ENCODE assay signal across 8 cellular contexts in genomic region chr5:150484964-150485769, GRCh38. TPM values are rescaled to one million over a fixed set of nuclear protein-coding genes. Genes with fewer than 3 reads are reported as not detected.
DNase-seq lines count a peak whose midpoint lies in the region; ATAC-seq and TF ChIP-seq lines count a peak whose summit lies in the region.

No MANE protein-coding gene starts in this region.

- H3K27ac ChIP-seq in A673 (ENCODE audit: low read depth, low read length, poor library complexity, severe bottlenecking) (peak overlapping the region; percentile 88), HUES64 (ENCODE audit: low read depth, low read length) (peak overlapping the region; percentile 97), breast epithelium (peak overlapping the region; percentile 98)

- ATAC-seq in mucosa of descending colon = no peak

- CTCF ChIA-PET in A673 (lab: Charles Lee) = no interaction called here

- H3K4me3 ChIP-seq in A673 (ENCODE audit: low read depth, low read length, poor library complexity, severe bottlenecking) (peak overlapping the region; percentile 73), HUES64 (ENCODE audit: low read length) (peak overlapping the region; percentile 84), breast epithelium (peak overlapping the region; percentile 85 to 97 (median 95)), mucosa of descending colon (peak overlapping the region; percentile 93)

- BruUV-seq in A673 (replicated peaks; lab: Mats Ljungman, UMichigan) = no TSS peak

- no peak for TF ChIP-seq POLR2A in breast epithelium (IDR thresholded peaks at IDR 0.05)

- no peak for TF ChIP-seq CTCF in A673 (conservative IDR thresholded peaks at IDR 0.05; ENCODE audit: low read depth, low read length)
- no peak for TF ChIP-seq CTCF in breast epithelium (IDR thresholded peaks at IDR 0.05)
- TF ChIP-seq CTCF in mucosa of descending colon (IDR thresholded peaks at IDR 0.05) = no peak

- WGBS in HUES64 = 9% methylated on average over 33 of the region's 33 CpGs

- POLR2A ChIA-PET in A673 (lab: Charles Lee; ENCODE audit: low non-redundant PET) = no interaction called here

- H3K27me3 ChIP-seq in A673 (replicated peaks; ENCODE audit: insufficient read depth, low read depth, low read length, poor library complexity) = no peaks in the 10 kb centered on the region
- no peaks in the 10 kb centered on the region for H3K27me3 ChIP-seq in HUES64 (ENCODE audit: insufficient read depth, low read length)
- H3K27me3 ChIP-seq in breast epithelium = no peaks in the 10 kb centered on the region

- intact Hi-C loops in A673 (cut with micrococcal nuclease; ENCODE audit: unreplicated experiment) (loop anchor here (5.0 kb wide), 1 partner anchor 37 kb away; no protein-coding TSS in a partner anchor), breast epithelium (cut with DNase I; ENCODE audit: low total_unique reads) (no loop called here), mucosa of descending colon (cut with DNase I, micrococcal nuclease) (no loop called here)

- peak overlapping the region; percentile 94 for H3K9ac ChIP-seq in HUES64 (ENCODE audit: low read depth, low read length)

- H3K9me3 ChIP-seq in A673 (ENCODE audit: low read depth, low read length, poor library complexity, severe bottlenecking) (no peaks in the 10 kb centered on the region), HUES64 (ENCODE audit: insufficient read depth, low read depth, low read length) (no peaks in the 10 kb centered on the region), breast epithelium (no peaks in the 10 kb centered on the region), mucosa of descending colon (no peaks in the 10 kb centered on the region)

- H3K4me1 ChIP-seq in A673 (ENCODE audit: insufficient read depth, low read length, poor library complexity, severe bottlenecking) (peaks cover 18% of the 10 kb centered on the region), HUES64 (ENCODE audit: insufficient read depth, low read length) (peaks cover 42% of the 10 kb centered on the region), breast epithelium (peaks cover 8 to 25% of the 10 kb centered on the region in 2 donors), mucosa of descending colon (ENCODE audit: low read depth) (peaks cover 20% of the 10 kb centered on the region)

- H3K36me3 ChIP-seq in A673 (ENCODE audit: insufficient read depth, low read length, poor library complexity, severe bottlenecking) = no peaks in the 10 kb centered on the region
- H3K36me3 ChIP-seq in HUES64 (ENCODE audit: insufficient read depth, low read length) = no peaks in the 10 kb centered on the region
- no peaks in the 10 kb centered on the region for H3K36me3 ChIP-seq in breast epithelium
- H3K36me3 ChIP-seq in mucosa of descending colon (ENCODE audit: low read depth) = no peaks in the 10 kb centered on the region

- DNase-seq in A673 (ENCODE audit: low spot score) = no peak
- no peak for DNase-seq in breast epithelium (ENCODE audit: low spot score in 2 of 2)
- no peak for DNase-seq in mucosa of descending colon
- DNase-seq in Ammon's horn (ENCODE audit: low spot score) = no peak
- DNase-seq in kidney tubule cell (ENCODE audit: low spot score) = no peak
- no peak for DNase-seq in AML-193 (lab: John Stamatoyannopoulos, UW)
- DNase-seq in DMS153 (lab: John Stamatoyannopoulos, UW) = no peak

RNA-seq across cellular contexts. Expression of gene NDST1, which starts 22.8 kb away (rescaled TPM):
- total RNA-seq in A673 (2021) = 44.0 and 46.7 TPM in 2 replicates
- 34.7 TPM for polyA plus RNA-seq in HUES64 (2013, experiment 1 of 2)
- 33.9 TPM for polyA plus RNA-seq in HUES64 (2013, experiment 2 of 2)
- total RNA-seq in breast epithelium = 10 to 100 TPM; 46.7 to 92.3 (median 74.1) TPM
- 10 to 100 TPM; 58.1 to 66.5 (median 60.6) TPM for total RNA-seq in mucosa of descending colon

RNA-seq across cellular contexts. Expression of gene RPS14, which starts 35.6 kb away (rescaled TPM):
- total RNA-seq in A673 (2021) (1,789 and 1,909 TPM in 2 replicates), breast epithelium (1,000 to 10,000 TPM; 3,271 to 4,472 (median 4,011) TPM), mucosa of descending colon (1,000 to 10,000 TPM; 1,569 to 1,671 (median 1,618) TPM)
- polyA plus RNA-seq in HUES64 (2013, experiment 1 of 2) = 1,825 TPM
- polyA plus RNA-seq in HUES64 (2013, experiment 2 of 2) = 1,978 TPM
